Comparison of ENCODE assay signal across 8 cellular contexts in the genomic region with DNA sequence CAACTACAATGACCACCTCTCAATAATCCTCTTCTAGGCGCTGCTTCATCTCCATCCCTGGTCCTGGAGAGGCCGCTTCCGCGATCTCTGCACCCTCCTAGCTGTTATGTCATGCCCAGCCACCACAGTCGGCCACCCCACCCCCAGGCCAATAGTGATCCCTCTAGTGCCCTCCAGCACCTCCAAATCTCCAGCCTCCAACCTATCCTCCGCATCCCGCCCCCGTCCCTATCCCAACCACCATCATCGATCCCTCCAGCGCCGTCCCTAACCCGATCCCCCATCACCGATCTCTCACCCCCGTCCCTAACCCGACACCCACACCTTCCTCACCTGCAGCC. TPM values are rescaled to one million over a fixed set of nuclear protein-coding genes. Genes with fewer than 3 reads are reported as not detected.
DNase-seq lines count a peak whose midpoint lies in the region; ATAC-seq and TF ChIP-seq lines count a peak whose summit lies in the region.

No MANE protein-coding gene starts in this region.

- POLR2A ChIA-PET in AG04450 (lab: Yijun Ruan, JAX) (interaction anchor here (0.7 to 1.2 kb wide), 4 partner anchors 32 to 229 kb away, joined by 3 to 4 read pairs (median 3); a partner anchor contains a TSS), OCI-LY7 (lab: Charles Lee) (interaction anchor here (0.7 to 1.2 kb wide), 4 partner anchors 14 to 80 kb away, joined by 4 to 6 read pairs (median 5); no protein-coding TSS in a partner anchor)

- intact Hi-C loops in OCI-LY7 (cut with micrococcal nuclease; ENCODE audit: unreplicated experiment): loop anchor here (5.0 to 10.0 kb wide), 2 partner anchors 87 to 149 kb away; a partner anchor contains a TSS
- intact Hi-C loops in colonic mucosa (cut with DNase I): no loop called here
- intact Hi-C loops in tibial artery (cut with DNase I; ENCODE audit: low total_unique reads): no loop called here

- H3K27ac ChIP-seq in AG04450 (ENCODE audit: low read depth, low read length) (no peak overlapping the region), OCI-LY7 (ENCODE audit: low read depth, low read length, poor library complexity, severe bottlenecking) (peak overlapping the region; percentile 68), colonic mucosa (peak overlapping the region; percentile 88), lung (ENCODE audit: low read depth in 1 of 2, low read length in 1 of 2) (peak overlapping the region in 1 of 2 donors; percentile 94), tibial artery (peak overlapping the region; percentile 86 to 93)

- H3K36me3 ChIP-seq in OCI-LY7 (ENCODE audit: insufficient read depth, low read length) (peaks cover 35% of the 10 kb centered on the region), colonic mucosa (no peaks in the 10 kb centered on the region), lung (ENCODE audit: control insufficient read depth in 2 of 2, insufficient read depth in 2 of 2, low read length in 2 of 2) (peaks cover 0 to 2% of the 10 kb centered on the region in 2 donors), tibial artery (no peaks in the 10 kb centered on the region)

- CTCF ChIA-PET in AG04450 (lab: Charles Lee) (interaction anchor here (1.1 to 1.4 kb wide), 2 partner anchors 117 to 124 kb away, joined by 3 read pairs; no protein-coding TSS in a partner anchor), OCI-LY7 (lab: Charles Lee; ENCODE audit: unreplicated experiment) (interaction anchor here (0.5 to 1.1 kb wide), 6 partner anchors 90 to 273 kb away, joined by 3 to 20 read pairs (median 3); no protein-coding TSS in a partner anchor)

- 1 to 40% methylated on average over 13 to 15 of the region's 15 CpGs for WGBS in lung, 2 donors

- H3K4me1 ChIP-seq in OCI-LY7 (ENCODE audit: insufficient read depth, low read length, poor library complexity, severe bottlenecking): peaks cover 24% of the 10 kb centered on the region
- H3K4me1 ChIP-seq in colonic mucosa: no peaks in the 10 kb centered on the region
- H3K4me1 ChIP-seq in lung (ENCODE audit: control insufficient read depth in 2 of 2, insufficient read depth in 2 of 2, low read length in 2 of 2): peaks cover 0 to 2% of the 10 kb centered on the region in 2 donors
- peaks cover 0 to 9% (median 1%) of the 10 kb centered on the region in 4 donors for H3K4me1 ChIP-seq in tibial artery

- peaks cover 52% of the 10 kb centered on the region for H3K79me2 ChIP-seq in OCI-LY7 (ENCODE audit: insufficient read depth, low read depth, low read length)

- H3K4me3 ChIP-seq in AG04450 (ENCODE audit: low read depth, low read length) (peak overlapping the region; percentile 90), OCI-LY7 (ENCODE audit: low read depth, low read length, poor library complexity, severe bottlenecking) (peak overlapping the region; percentile 90), colonic mucosa (peak overlapping the region; percentile 52), lung (peak overlapping the region; percentile 69), tibial artery (peak overlapping the region; percentile 86 to 88)

- DNase-seq in AG04450 (ENCODE audit: low read depth, low spot score) (no peak), OCI-LY7 (ENCODE audit: low spot score) (no peak), colonic mucosa (peak; percentile 47), lung (ENCODE audit: low spot score) (no peak), tibial artery (peak in 1 of 2 donors; percentile 23), NCI-H2107 (lab: John Stamatoyannopoulos, UW) (no peak)

- ATAC-seq in GM19438 (IDR thresholded peaks at IDR 0.05; ENCODE audit: low read depth, unreplicated experiment): peak; percentile 6
- ATAC-seq in lung (ENCODE audit: insufficient read depth, low FRiP score): no peak
- no peak for ATAC-seq in HG02852 (IDR thresholded peaks at IDR 0.05; ENCODE audit: unreplicated experiment)

- BruUV-seq in OCI-LY7 (replicated peaks; lab: Mats Ljungman, UMichigan): no TSS peak

- no peak for TF ChIP-seq CTCF in AG04450 (IDR thresholded peaks at IDR 0.05; ENCODE audit: low read depth, low read length)
- no peak for TF ChIP-seq CTCF in OCI-LY7 (conservative IDR thresholded peaks at IDR 0.05; ENCODE audit: low read length)
- TF ChIP-seq CTCF in colonic mucosa (IDR thresholded peaks at IDR 0.05): no peak
- TF ChIP-seq CTCF in lung (IDR thresholded peaks at IDR 0.05; ENCODE audit: control extremely low read depth, extremely low read depth): no peak
- no peak for TF ChIP-seq CTCF in tibial artery (IDR thresholded peaks at IDR 0.05)

- H3K9ac ChIP-seq in colonic mucosa (ENCODE audit: low read depth in 2 of 2, low read length in 2 of 2): peak overlapping the region; percentile 65 to 72

- H3K9me3 ChIP-seq in AG04450 (ENCODE audit: control insufficient read depth, insufficient read depth, low read length) (no peaks in the 10 kb centered on the region), OCI-LY7 (ENCODE audit: low read length) (no peaks in the 10 kb centered on the region), colonic mucosa (no peaks in the 10 kb centered on the region), lung (ENCODE audit: control insufficient read depth in 2 of 2, insufficient read depth in 1 of 2, low read length in 1 of 2) (no peaks in the 10 kb centered on the region), tibial artery (no peaks in the 10 kb centered on the region)

- peak overlapping the region; percentile 80 for H3K4me2 ChIP-seq in OCI-LY7 (ENCODE audit: low read length)

- H3K9me2 ChIP-seq in OCI-LY7 (ENCODE audit: insufficient read depth, low read length): no peaks in the 10 kb centered on the region

- H2AFZ ChIP-seq in OCI-LY7 (ENCODE audit: low read length): no peak overlapping the region

- no peaks in the 10 kb centered on the region; the same call in 1 of the 2 replicates for H4K20me1 ChIP-seq in OCI-LY7 (ENCODE audit: insufficient read depth, low read length)

- H3K27me3 ChIP-seq in AG04450 (ENCODE audit: control insufficient read depth, insufficient read depth, low read length) (no peaks in the 10 kb centered on the region), colonic mucosa (no peaks in the 10 kb centered on the region), lung (ENCODE audit: control insufficient read depth, insufficient read depth) (no peaks in the 10 kb centered on the region), tibial artery (no peaks in the 10 kb centered on the region)

RNA-seq across cellular contexts. Expression of a gene that starts 0.9 kb away (rescaled TPM):
- polyA plus RNA-seq in AG04450 (2011; rRNA removed) (5.0 and 6.4 TPM in 2 replicates), lung (1 to 10 TPM; 4.1 to 5.7 TPM)
- polyA minus RNA-seq in AG04450 (2011; rRNA and poly(A)+ RNA removed): 4.1 and 5.9 TPM in 2 replicates
- 10.7 and 11.9 TPM in 2 replicates for total RNA-seq in OCI-LY7 (2014; rRNA removed; shearing (Covaris generic))
- total RNA-seq in OCI-LY7 (2022) (19.3 and 20.7 TPM in 2 replicates), colonic mucosa (1 to 10 TPM; 6.0 to 8.9 TPM), lung (1 to 10 TPM; 7.2 to 9.6 TPM)

RNA-seq across cellular contexts. Expression of a gene that starts 31.0 kb away (rescaled TPM):
- polyA plus RNA-seq in AG04450 (2011; rRNA removed) (54.2 and 66.5 TPM in 2 replicates), lung (10 to 100 TPM; 44.9 to 47.4 TPM)
- 14.8 and 26.1 TPM in 2 replicates for polyA minus RNA-seq in AG04450 (2011; rRNA and poly(A)+ RNA removed)
- 21.8 and 30.0 TPM in 2 replicates for total RNA-seq in OCI-LY7 (2014; rRNA removed; shearing (Covaris generic))
- total RNA-seq in OCI-LY7 (2022) (56.0 and 59.9 TPM in 2 replicates), colonic mucosa (10 to 100 TPM; 57.6 to 81.0 TPM), lung (10 to 100 TPM; 48.1 to 50.4 TPM)

RNA-seq across cellular contexts. Expression of a gene that starts 40.2 kb away (rescaled TPM):
- polyA plus RNA-seq in AG04450 (2011; rRNA removed) (19.7 and 20.3 TPM in 2 replicates), lung (10 to 100 TPM in 1 of 2 donors, 1 to 10 TPM in 1; 8.3 to 17.4 TPM)
- polyA minus RNA-seq in AG04450 (2011; rRNA and poly(A)+ RNA removed): 18.5 and 18.7 TPM in 2 replicates
- 37.2 and 50.7 TPM in 2 replicates for total RNA-seq in OCI-LY7 (2014; rRNA removed; shearing (Covaris generic))
- total RNA-seq in OCI-LY7 (2022) (26.7 and 28.1 TPM in 2 replicates), colonic mucosa (10 to 100 TPM; 18.8 to 19.2 TPM), lung (10 to 100 TPM; 19.0 to 40.8 TPM)
